In genomic region chr2:18907508-18907907, GRCh38 we compare ENCODE assay signal across 32 cellular contexts.
"Had no signal": no experiment of that assay in that cellular context is flagged by ENCODE, and none has a peak within 500 bp of the region (broad histone marks: within the 10 kb centered on the region; RNA-seq: fewer than 3 reads in every experiment).

No MANE protein-coding gene starts in this region.

- H3K4me1 Mint-ChIP-seq: activated naive CD4-positive, alpha-beta T cell treated with anti-CD3 and anti-CD28 coated beads, Interleukin-2, amount 10 ng/mL, durations not matched to agents 7 days and 5 days; activated naive CD8-positive, alpha-beta T cell treated with anti-CD3 and anti-CD28 coated beads, Interleukin-2, amount 10 ng/mL, durations not matched to agents 7 days and 5 days; T-helper 17 cell had no signal

- H3K9me3 ChIP-seq: esophagus squamous epithelium, gastrocnemius medialis, neutrophil, ovary, right lobe of liver, thoracic aorta had no signal

- H3K27me3 ChIP-seq: breast epithelium, esophagus squamous epithelium, gastrocnemius medialis, neutrophil, ovary, right lobe of liver had no signal

- H3K36me3 ChIP-seq: breast epithelium, esophagus squamous epithelium, gastrocnemius medialis, neutrophil, ovary, right lobe of liver, thoracic aorta had no signal

- H3K4me3 ChIP-seq: breast epithelium, esophagus squamous epithelium, gastrocnemius medialis, ovary, right lobe of liver, skin epidermis, thoracic aorta had no signal

- H3K36me3 Mint-ChIP-seq: activated naive CD4-positive, alpha-beta T cell treated with anti-CD3 and anti-CD28 coated beads, Interleukin-2, amount 10 ng/mL, durations not matched to agents 7 days and 5 days; activated naive CD8-positive, alpha-beta T cell treated with anti-CD3 and anti-CD28 coated beads, Interleukin-2, amount 10 ng/mL, durations not matched to agents 7 days and 5 days had no signal

- ATAC-seq: gastrocnemius medialis, left cardiac atrium, left ventricle myocardium superior, right lobe of liver, T-helper 17 cell had no signal

- DNase-seq: activated CD4-positive, alpha-beta T cell treated with anti-CD3 and anti-CD28 coated beads for 4 hours; activated CD4-positive, alpha-beta T cell treated with anti-CD3 and anti-CD28 coated beads, Interleukin-2, amount 50 U/mL, for 4 hours; activated CD8-positive, alpha-beta memory T cell treated with anti-CD3 and anti-CD28 coated beads, Interleukin-2, amount 50 U/mL, for 48 hours; activated gamma-delta T cell; activated naive CD4-positive, alpha-beta T cell treated with anti-CD3 and anti-CD28 coated beads, Interleukin-2, amount 10 ng/mL, durations not matched to agents 7 days and 5 days; activated naive CD8-positive, alpha-beta T cell treated with anti-CD3 and anti-CD28 coated beads, Interleukin-2, amount 10 ng/mL, durations not matched to agents 7 days and 5 days; activated T-cell treated with anti-CD3 and anti-CD28 coated beads, Interleukin-2, amount 50 U/mL, for 24 hours; amniotic stem cell; central memory CD4-positive, alpha-beta T cell; dermis blood vessel endothelial cell; effector CD4-positive, alpha-beta T cell; esophagus squamous epithelium; gastrocnemius medialis; glutamatergic neuron; islet precursor cell; left cardiac atrium; left ventricle myocardium superior; nephron progenitor cell; ovary; right lobe of liver; stimulated activated CD4-positive, alpha-beta T cell treated with anti-CD3 and anti-CD28 coated beads, Interleukin-12 subunit alpha, Interleukin-12 subunit beta, amount 100 ng/mL, for 4 hours; stimulated activated CD4-positive, alpha-beta T cell treated with anti-CD3 and anti-CD28 coated beads, Interleukin-4, amount 100 ng/mL, for 1 hour; T-helper 17 cell; T1000; trophoblast cell had no signal

- H3K4me3 Mint-ChIP-seq: activated naive CD4-positive, alpha-beta T cell treated with anti-CD3 and anti-CD28 coated beads, Interleukin-2, amount 10 ng/mL, durations not matched to agents 7 days and 5 days; activated naive CD8-positive, alpha-beta T cell treated with anti-CD3 and anti-CD28 coated beads, Interleukin-2, amount 10 ng/mL, durations not matched to agents 7 days and 5 days; activated T-cell treated with anti-CD3 and anti-CD28 coated beads, Interleukin-2, amount 50 U/mL, for 24 hours; stimulated activated naive CD8-positive, alpha-beta T cell treated with anti-CD3 and anti-CD28 coated beads, Interleukin-15, Interleukin-2, amounts not matched to agents 100 ng/mL and 50 ng/mL, for 24 hours; T-helper 17 cell had no signal

- H3K27ac ChIP-seq: breast epithelium, epithelial cell of prostate, esophagus squamous epithelium, gastrocnemius medialis, neutrophil, ovary, right lobe of liver, skin epidermis, thoracic aorta had no signal

- H3K27ac Mint-ChIP-seq: activated naive CD4-positive, alpha-beta T cell treated with anti-CD3 and anti-CD28 coated beads, Interleukin-2, amount 10 ng/mL, durations not matched to agents 7 days and 5 days; activated naive CD8-positive, alpha-beta T cell treated with anti-CD3 and anti-CD28 coated beads, Interleukin-2, amount 10 ng/mL, durations not matched to agents 7 days and 5 days; activated T-cell treated with anti-CD3 and anti-CD28 coated beads, Interleukin-2, amount 50 U/mL, for 24 hours; progenitor cell of endocrine pancreas; stimulated activated naive CD8-positive, alpha-beta T cell treated with anti-CD3 and anti-CD28 coated beads, Interleukin-15, Interleukin-2, amounts not matched to agents 100 ng/mL and 50 ng/mL, for 24 hours; T-helper 17 cell had no signal

- H3K4me1 ChIP-seq: breast epithelium, right lobe of liver had no signal

- H3K27me3 Mint-ChIP-seq: activated naive CD4-positive, alpha-beta T cell treated with anti-CD3 and anti-CD28 coated beads, Interleukin-2, amount 10 ng/mL, durations not matched to agents 7 days and 5 days; activated naive CD8-positive, alpha-beta T cell treated with anti-CD3 and anti-CD28 coated beads, Interleukin-2, amount 10 ng/mL, durations not matched to agents 7 days and 5 days; activated T-cell treated with anti-CD3 and anti-CD28 coated beads, Interleukin-2, amount 50 U/mL, for 24 hours; progenitor cell of endocrine pancreas; stimulated activated naive CD8-positive, alpha-beta T cell treated with anti-CD3 and anti-CD28 coated beads, Interleukin-15, Interleukin-2, amounts not matched to agents 100 ng/mL and 50 ng/mL, for 24 hours; T-helper 17 cell had no signal
